ENCODE assay signal across 15 cellular contexts in genomic region chr10:44986670-44987069, GRCh38. TPM values are rescaled to one million over a fixed set of nuclear protein-coding genes. Genes with fewer than 3 reads are reported as not detected.
DNase-seq lines count a peak whose midpoint lies in the region; ATAC-seq and TF ChIP-seq lines count a peak whose summit lies in the region.
"Had no signal": no experiment of that assay in that cellular context is flagged by ENCODE, and none has a peak within 500 bp of the region (broad histone marks: within the 10 kb centered on the region; RNA-seq: fewer than 3 reads in every experiment).

No MANE protein-coding gene starts in this region.

- H3K9me3 ChIP-seq in esophagus squamous epithelium (no peaks in the 10 kb centered on the region), lower lobe of right lung (no peaks in the 10 kb centered on the region), vagina (no peaks in the 10 kb centered on the region)
- H3K9me3 ChIP-seq in CD4-positive, alpha-beta memory T cell (ENCODE audit: control insufficient read depth in 1 of 2, low read length in 2 of 2), result no peaks in the 10 kb centered on the region

- peak; percentile 14 for ATAC-seq in activated T-helper 17 cell treated with anti-CD3 and anti-CD28 coated beads, Interleukin-2, amount 50 U/mL, for 72 hours (replicated peaks)
- no peak for ATAC-seq in lower lobe of right lung

- TF ChIP-seq CTCF in esophagus squamous epithelium (IDR thresholded peaks at IDR 0.05) (no peak), lower lobe of right lung (IDR thresholded peaks at IDR 0.05) (no peak), vagina (IDR thresholded peaks at IDR 0.05) (no peak), lower leg skin (IDR thresholded peaks at IDR 0.05) (no peak)

- POLR2A ChIA-PET in CD4-positive, alpha-beta memory T cell (lab: Charles Lee; ENCODE audit: partially characterized antibody), result no interaction called here

- H3K36me3 ChIP-seq in esophagus squamous epithelium (peaks cover 0 to 5% (median 0%) of the 10 kb centered on the region in 3 donors), lower lobe of right lung (peaks cover 58% of the 10 kb centered on the region), vagina (no peaks in the 10 kb centered on the region)
- no peaks in the 10 kb centered on the region for H3K36me3 ChIP-seq in CD4-positive, alpha-beta memory T cell (ENCODE audit: insufficient read depth, low read length)

- H3K27ac Mint-ChIP-seq in activated T-helper 17 cell treated with anti-CD3 and anti-CD28 coated beads, Interleukin-2, amount 50 U/mL, for 72 hours, result no peak overlapping the region
- no peak overlapping the region for H3K27ac Mint-ChIP-seq in CD4-positive, alpha-beta memory T cell
- H3K27ac Mint-ChIP-seq: dendritic cell treated with granulocyte-macrophage colony-stimulating factor and Interleukin-4, amounts not matched to agents 40 ng/mL and 50 ng/mL, for 4 days had no signal

- no peaks in the 10 kb centered on the region for H3K4me1 Mint-ChIP-seq in activated T-helper 17 cell treated with anti-CD3 and anti-CD28 coated beads, Interleukin-2, amount 50 U/mL, for 72 hours
- no peaks in the 10 kb centered on the region for H3K4me1 Mint-ChIP-seq in CD4-positive, alpha-beta memory T cell

- no peak overlapping the region for H3K4me3 ChIP-seq in esophagus squamous epithelium
- H3K4me3 ChIP-seq in lower lobe of right lung, result no peak overlapping the region
- H3K4me3 ChIP-seq in vagina, result no peak overlapping the region
- H3K4me3 ChIP-seq in lower leg skin (ENCODE audit: low read depth, poor library complexity, severe bottlenecking), result no peak overlapping the region
- H3K4me3 ChIP-seq in CD4-positive, alpha-beta memory T cell (ENCODE audit: low read length in 2 of 2), result no peak overlapping the region

- H3K4me1 ChIP-seq in esophagus squamous epithelium (peaks cover 13 to 77% (median 57%) of the 10 kb centered on the region in 3 donors), lower lobe of right lung (peaks cover 69% of the 10 kb centered on the region), vagina (peaks cover 13% of the 10 kb centered on the region)
- H3K4me1 ChIP-seq in CD4-positive, alpha-beta memory T cell (ENCODE audit: insufficient read depth, low read length), result no peaks in the 10 kb centered on the region

- peaks cover 9% of the 10 kb centered on the region for H3K27me3 Mint-ChIP-seq in activated T-helper 17 cell treated with anti-CD3 and anti-CD28 coated beads, Interleukin-2, amount 50 U/mL, for 72 hours
- peaks cover 3 to 14% of the 10 kb centered on the region in 2 donors for H3K27me3 Mint-ChIP-seq in CD4-positive, alpha-beta memory T cell
- H3K27me3 Mint-ChIP-seq: dendritic cell treated with granulocyte-macrophage colony-stimulating factor and Interleukin-4, amounts not matched to agents 40 ng/mL and 50 ng/mL, for 4 days had no signal

- WGBS in esophagus squamous epithelium, 2 donors, result 60 to 74% methylated on average over 3 of the region's 3 CpGs
- WGBS in lower leg skin, 2 donors, result 71 to 81% methylated on average over 3 of the region's 3 CpGs

- TF ChIP-seq POLR2A in esophagus squamous epithelium (IDR thresholded peaks at IDR 0.05) (no peak), vagina (IDR thresholded peaks at IDR 0.05) (no peak), lower leg skin (IDR thresholded peaks at IDR 0.05) (no peak)

- no peaks in the 10 kb centered on the region for H3K27me3 ChIP-seq in esophagus squamous epithelium
- H3K27me3 ChIP-seq in lower lobe of right lung (ENCODE audit: low read depth), result no peaks in the 10 kb centered on the region
- no peaks in the 10 kb centered on the region for H3K27me3 ChIP-seq in vagina
- no peaks in the 10 kb centered on the region for H3K27me3 ChIP-seq in CD4-positive, alpha-beta memory T cell (ENCODE audit: insufficient read depth, low read length)

- DNase-seq in esophagus squamous epithelium (lab: John Stamatoyannopoulos, UW), result no peak
- DNase-seq in lower lobe of right lung, result no peak
- DNase-seq in vagina (ENCODE audit: extremely low spot score in 2 of 2), result no peak
- DNase-seq in NCI-H1105 treated with DMSO at 0.1 percent for 48 hours (lab: John Stamatoyannopoulos, UW), result no peak
- no peak for DNase-seq in lower leg skin (ENCODE audit: low spot score in 2 of 2)
- DNase-seq in CD4-positive, alpha-beta memory T cell, result no peak
- DNase-seq: activated CD4-positive, alpha-beta T cell treated with anti-CD3 and anti-CD28 coated beads for 48 hours; activated effector memory CD4-positive, alpha-beta T cell treated with anti-CD3 and anti-CD28 coated beads, Interleukin-2, amount 50 U/mL, for 16 hours; amniotic stem cell; hippocampal formation; left cardiac atrium; NCI-H187; NCI-H510A had no signal

- intact Hi-C loops in esophagus squamous epithelium (cut with DNase I) (no loop called here), lower lobe of right lung (cut with DNase I) (no loop called here), vagina (cut with DNase I) (no loop called here), lower leg skin (cut with DNase I; ENCODE audit: low total_unique reads) (no loop called here)
- intact Hi-C loops in CD4-positive, alpha-beta memory T cell (cut with micrococcal nuclease), result no loop called here

- H3K4me3 Mint-ChIP-seq in activated T-helper 17 cell treated with anti-CD3 and anti-CD28 coated beads, Interleukin-2, amount 50 U/mL, for 72 hours, result no peak overlapping the region
- no peak overlapping the region for H3K4me3 Mint-ChIP-seq in CD4-positive, alpha-beta memory T cell
- H3K4me3 Mint-ChIP-seq: dendritic cell treated with granulocyte-macrophage colony-stimulating factor and Interleukin-4, amounts not matched to agents 40 ng/mL and 50 ng/mL, for 4 days had no signal

- CTCF ChIA-PET in CD4-positive, alpha-beta memory T cell (lab: Charles Lee; ENCODE audit: partially characterized antibody), result interaction anchor here (1.1 kb wide), 1 partner anchor 54 kb away, joined by 3 read pairs; no protein-coding TSS in a partner anchor

- H3K27ac ChIP-seq in esophagus squamous epithelium (peak overlapping the region in 3 of 4 donors; percentile 62 to 75 (median 73)), lower lobe of right lung (peak overlapping the region; percentile 72), vagina (peak overlapping the region; percentile 7)
- no peak overlapping the region for H3K27ac ChIP-seq in CD4-positive, alpha-beta memory T cell (ENCODE audit: low read depth, low read length)

- no peaks in the 10 kb centered on the region for H3K36me3 Mint-ChIP-seq in activated T-helper 17 cell treated with anti-CD3 and anti-CD28 coated beads, Interleukin-2, amount 50 U/mL, for 72 hours (ENCODE audit: low read depth)
- H3K36me3 Mint-ChIP-seq in CD4-positive, alpha-beta memory T cell, result no peaks in the 10 kb centered on the region

- H3K9me3 Mint-ChIP-seq in activated T-helper 17 cell treated with anti-CD3 and anti-CD28 coated beads, Interleukin-2, amount 50 U/mL, for 72 hours, result no peaks in the 10 kb centered on the region
- no peaks in the 10 kb centered on the region for H3K9me3 Mint-ChIP-seq in CD4-positive, alpha-beta memory T cell
- H3K9me3 Mint-ChIP-seq: dendritic cell treated with granulocyte-macrophage colony-stimulating factor and Interleukin-4, amounts not matched to agents 40 ng/mL and 50 ng/mL, for 4 days had no signal

RNA-seq across cellular contexts. Expression of gene DEPP1, which starts 8.1 kb away (rescaled TPM):
- total RNA-seq in activated T-helper 17 cell treated with anti-CD3 and anti-CD28 coated beads, Interleukin-2, amount 50 U/mL, for 72 hours, result 1 to 10 TPM in 1 of 2 donors, under 1 TPM in 1; 0.73 to 2.0 TPM
- total RNA-seq in esophagus squamous epithelium (100 to 1,000 TPM in 1 of 4 donors, 10 to 100 TPM in 1, 1 to 10 TPM in 2; 2.5 to 116 (median 27.5) TPM), lower lobe of right lung (108 TPM), vagina (155 TPM), lower leg skin (100 to 1,000 TPM in 1 of 4 donors, 10 to 100 TPM in 3; 47.3 to 144 (median 72.7) TPM)
- not detected for total RNA-seq in CD4-positive, alpha-beta memory T cell
- not detected for polyA plus RNA-seq in CD4-positive, alpha-beta memory T cell

RNA-seq across cellular contexts. Expression of gene ZNF22, which starts 14.1 kb away (rescaled TPM):
- total RNA-seq in activated T-helper 17 cell treated with anti-CD3 and anti-CD28 coated beads, Interleukin-2, amount 50 U/mL, for 72 hours, result 10 to 100 TPM in 1 of 2 donors, 1 to 10 TPM in 1; 7.3 to 12.6 TPM
- 10 to 100 TPM in 2 of 4 donors, 1 to 10 TPM in 2; 3.6 to 14.5 (median 8.0) TPM for total RNA-seq in esophagus squamous epithelium
- 22.1 TPM for total RNA-seq in lower lobe of right lung
- total RNA-seq in vagina, result 20.6 TPM
- total RNA-seq in lower leg skin, result 10 to 100 TPM in 1 of 4 donors, 1 to 10 TPM in 3; 6.7 to 14.1 (median 9.4) TPM
- 10 to 100 TPM; 26.9 to 27.1 TPM for total RNA-seq in CD4-positive, alpha-beta memory T cell
- 10 to 100 TPM; 34.5 to 40.6 TPM for polyA plus RNA-seq in CD4-positive, alpha-beta memory T cell

RNA-seq across cellular contexts. Expression of gene RASSF4, which starts 27.1 kb away (rescaled TPM):
- 1 to 10 TPM; 1.7 to 4.4 TPM for total RNA-seq in activated T-helper 17 cell treated with anti-CD3 and anti-CD28 coated beads, Interleukin-2, amount 50 U/mL, for 72 hours
- 10 to 100 TPM in 1 of 4 donors, 1 to 10 TPM in 3; 1.7 to 22.5 (median 7.4) TPM for total RNA-seq in esophagus squamous epithelium
- 49.0 TPM for total RNA-seq in lower lobe of right lung
- 29.2 TPM for total RNA-seq in vagina
- 10 to 100 TPM in 2 of 4 donors, 1 to 10 TPM in 2; 4.4 to 11.0 (median 8.9) TPM for total RNA-seq in lower leg skin
- total RNA-seq in CD4-positive, alpha-beta memory T cell, result 1 to 10 TPM; 1.6 to 1.8 TPM
- under 1 TPM; 0.08 to 0.21 TPM for polyA plus RNA-seq in CD4-positive, alpha-beta memory T cell
